In genomic region chr12:5014269-5014668, GRCh38 we compare ENCODE assay signal across 18 cellular contexts. TPM values are rescaled to one million over a fixed set of nuclear protein-coding genes. Genes with fewer than 3 reads are reported as not detected.
"Had no signal": no experiment of that assay in that cellular context is flagged by ENCODE, and none has a peak within 500 bp of the region (broad histone marks: within the 10 kb centered on the region; RNA-seq: fewer than 3 reads in every experiment).

No MANE protein-coding gene starts in this region.

- H3K4me1 Mint-ChIP-seq: activated CD4-positive, alpha-beta T cell treated with anti-CD3 and anti-CD28 coated beads for 36 hours; activated naive CD4-positive, alpha-beta T cell treated with anti-CD3 and anti-CD28 coated beads, Interleukin-2, amount 10 ng/mL, durations not matched to agents 7 days and 5 days; activated T-helper 17 cell treated with anti-CD3 and anti-CD28 coated beads, Interleukin-2, amount 50 U/mL, for 72 hours; naive thymus-derived CD8-positive, alpha-beta T cell had no signal

- H3K4me3 Mint-ChIP-seq: activated CD4-positive, alpha-beta T cell treated with anti-CD3 and anti-CD28 coated beads for 36 hours; activated CD8-positive, alpha-beta T cell treated with anti-CD3 and anti-CD28 coated beads for 36 hours; activated naive CD4-positive, alpha-beta T cell treated with anti-CD3 and anti-CD28 coated beads, Interleukin-2, amount 10 ng/mL, durations not matched to agents 7 days and 5 days; activated T-helper 17 cell treated with anti-CD3 and anti-CD28 coated beads, Interleukin-2, amount 50 U/mL, for 72 hours; dendritic cell treated with granulocyte-macrophage colony-stimulating factor and Interleukin-4, amounts not matched to agents 40 ng/mL and 50 ng/mL, for 4 days; naive thymus-derived CD8-positive, alpha-beta T cell; stimulated activated naive B cell treated with anti-CD40 and anti-IgM and Interleukin-4, amounts not matched to agents 10 μg/mL and 1 μg/mL and 100 μg/mL, for 72 hours had no signal

- H3K27ac ChIP-seq: adrenal gland, neutrophil, WERI-Rb-1 had no signal

- ATAC-seq: activated CD4-positive, alpha-beta T cell treated with anti-CD3 and anti-CD28 coated beads for 36 hours; activated CD8-positive, alpha-beta T cell treated with anti-CD3 and anti-CD28 coated beads for 36 hours; activated T-helper 17 cell treated with anti-CD3 and anti-CD28 coated beads, Interleukin-2, amount 50 U/mL, for 72 hours; mucosa of descending colon; naive thymus-derived CD8-positive, alpha-beta T cell; stimulated activated naive B cell treated with anti-CD40 and anti-IgM and Interleukin-4, amounts not matched to agents 10 μg/mL and 1 μg/mL and 100 μg/mL, for 72 hours had no signal

- H3K27ac Mint-ChIP-seq: activated CD4-positive, alpha-beta T cell treated with anti-CD3 and anti-CD28 coated beads for 36 hours; activated CD8-positive, alpha-beta T cell treated with anti-CD3 and anti-CD28 coated beads for 36 hours; activated naive CD4-positive, alpha-beta T cell treated with anti-CD3 and anti-CD28 coated beads, Interleukin-2, amount 10 ng/mL, durations not matched to agents 7 days and 5 days; activated T-helper 17 cell treated with anti-CD3 and anti-CD28 coated beads, Interleukin-2, amount 50 U/mL, for 72 hours; dendritic cell treated with granulocyte-macrophage colony-stimulating factor and Interleukin-4, amounts not matched to agents 40 ng/mL and 50 ng/mL, for 4 days; naive thymus-derived CD8-positive, alpha-beta T cell; stimulated activated naive B cell treated with anti-CD40 and anti-IgM and Interleukin-4, amounts not matched to agents 10 μg/mL and 1 μg/mL and 100 μg/mL, for 72 hours had no signal

- H3K36me3 ChIP-seq: adrenal gland, neutrophil, WERI-Rb-1 had no signal

- H3K27me3 ChIP-seq: adrenal gland had no signal

- H3K4me1 ChIP-seq: adrenal gland had no signal

- H3K36me3 Mint-ChIP-seq: activated naive CD4-positive, alpha-beta T cell treated with anti-CD3 and anti-CD28 coated beads, Interleukin-2, amount 10 ng/mL, durations not matched to agents 7 days and 5 days; naive thymus-derived CD8-positive, alpha-beta T cell; stimulated activated naive B cell treated with anti-CD40 and anti-IgM and Interleukin-4, amounts not matched to agents 10 μg/mL and 1 μg/mL and 100 μg/mL, for 72 hours had no signal

- H3K9me3 Mint-ChIP-seq: activated CD8-positive, alpha-beta T cell treated with anti-CD3 and anti-CD28 coated beads for 36 hours; activated naive CD4-positive, alpha-beta T cell treated with anti-CD3 and anti-CD28 coated beads, Interleukin-2, amount 10 ng/mL, durations not matched to agents 7 days and 5 days; activated T-helper 17 cell treated with anti-CD3 and anti-CD28 coated beads, Interleukin-2, amount 50 U/mL, for 72 hours; dendritic cell treated with granulocyte-macrophage colony-stimulating factor and Interleukin-4, amounts not matched to agents 40 ng/mL and 50 ng/mL, for 4 days; naive thymus-derived CD8-positive, alpha-beta T cell; stimulated activated naive B cell treated with anti-CD40 and anti-IgM and Interleukin-4, amounts not matched to agents 10 μg/mL and 1 μg/mL and 100 μg/mL, for 72 hours had no signal

- H3K4me2 ChIP-seq: smooth muscle cell had no signal

- DNase-seq: activated CD4-positive, alpha-beta T cell treated with anti-CD3 and anti-CD28 coated beads for 36 hours; activated CD8-positive, alpha-beta T cell treated with anti-CD3 and anti-CD28 coated beads for 36 hours; activated naive CD4-positive, alpha-beta T cell treated with anti-CD3 and anti-CD28 coated beads, Interleukin-2, amount 10 ng/mL, durations not matched to agents 7 days and 5 days; adrenal gland; erythroblast; glutamatergic neuron; left cardiac atrium; mucosa of descending colon; naive thymus-derived CD8-positive, alpha-beta T cell; stimulated activated naive B cell treated with anti-CD40 and anti-IgM and Interleukin-4, amounts not matched to agents 10 μg/mL and 1 μg/mL and 100 μg/mL, for 72 hours; T-helper 1 cell; trophoblast cell; WERI-Rb-1 had no signal

- H3K4me3 ChIP-seq: adrenal gland, mucosa of descending colon, smooth muscle cell had no signal

- H3K9me3 ChIP-seq: adrenal gland, mucosa of descending colon, neutrophil had no signal

RNA-seq across cellular contexts. Expression of gene KCNA5, which starts 29.4 kb away (rescaled TPM):
- total RNA-seq: activated CD4-positive, alpha-beta T cell treated with anti-CD3 and anti-CD28 coated beads for 36 hours; activated CD8-positive, alpha-beta T cell treated with anti-CD3 and anti-CD28 coated beads for 36 hours; activated T-helper 17 cell treated with anti-CD3 and anti-CD28 coated beads, Interleukin-2, amount 50 U/mL, for 72 hours; lung microvascular endothelial cell; naive thymus-derived CD8-positive, alpha-beta T cell; smooth muscle cell had no signal
- polyA plus RNA-seq: naive thymus-derived CD8-positive, alpha-beta T cell; smooth muscle cell had no signal
